ENCODE assay signal across 10 cellular contexts in the genomic region with DNA sequence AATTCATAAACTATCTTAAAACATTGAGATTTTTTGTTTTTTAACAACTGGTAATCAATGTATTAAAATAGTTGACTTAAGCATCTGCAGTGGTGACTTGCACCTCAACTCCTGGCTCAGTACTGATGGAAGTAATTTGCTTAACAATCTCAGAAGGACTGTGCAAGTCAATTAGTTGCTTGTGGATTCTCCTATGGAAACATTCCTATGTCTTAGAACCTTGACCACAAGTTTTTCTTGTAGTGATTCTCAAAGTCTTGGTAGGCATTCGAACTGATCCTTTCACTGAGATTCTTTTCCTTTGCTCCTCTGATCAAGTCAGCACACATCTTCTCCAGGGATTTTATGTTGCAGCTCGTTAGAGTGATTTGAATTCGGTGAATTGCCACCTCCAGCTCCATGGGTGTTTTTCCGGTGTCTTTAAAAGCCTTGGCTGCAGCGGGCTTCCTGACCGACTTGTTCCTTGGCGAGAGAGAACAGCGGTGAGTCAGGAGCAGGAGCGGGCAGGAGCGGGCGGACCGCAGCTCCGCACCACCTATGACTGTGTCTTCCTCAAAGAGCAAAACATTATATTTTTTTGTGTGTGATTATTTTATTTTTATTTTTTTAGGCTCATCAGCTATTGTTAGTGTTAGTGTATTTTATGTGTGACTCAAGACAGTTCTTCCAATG. TPM values are rescaled to one million over a fixed set of nuclear protein-coding genes. Genes with fewer than 3 reads are reported as not detected.
A peak's percentile ranks its signal among the peaks of the same experiment; 100 is the strongest.
DNase-seq lines count a peak whose midpoint lies in the region; ATAC-seq, FAIRE-seq and TF ChIP-seq lines count a peak whose summit lies in the region.
"Had no signal": no experiment of that assay in that cellular context is flagged by ENCODE, and none has a peak within 500 bp of the region (broad histone marks: within the 10 kb centered on the region; RNA-seq: fewer than 3 reads in every experiment).

No MANE protein-coding gene starts in this region.

- H3K4me1 Mint-ChIP-seq in activated naive CD8-positive, alpha-beta T cell (ENCODE audit: low read depth), result peaks cover 9% of the 10 kb centered on the region
- H3K4me1 Mint-ChIP-seq in activated naive CD8-positive, alpha-beta T cell treated with anti-CD3 and anti-CD28 coated beads for 36 hours, result peaks cover 16% of the 10 kb centered on the region
- H3K4me1 Mint-ChIP-seq in naive thymus-derived CD4-positive, alpha-beta T cell, result peaks cover 0 to 21% (median 0%) of the 10 kb centered on the region in 7 donors

- no peak for TF ChIP-seq POLR2A in HepG2 (IDR thresholded peaks at IDR 0.05; ENCODE audit: insufficient read depth in 1 of 2, low read depth in 2 of 2, low read length in 2 of 2)

- TF ChIP-seq RAD21 in HepG2 (CRISPR knock-in tag; IDR thresholded peaks at IDR 0.05), result no peak

- H3K27me3 ChIP-seq in HepG2 (ENCODE audit: control insufficient read depth in 1 of 2, insufficient read depth in 2 of 2, low read length in 2 of 2), result no peaks in the 10 kb centered on the region
- no peaks in the 10 kb centered on the region for H3K27me3 ChIP-seq in naive thymus-derived CD4-positive, alpha-beta T cell (ENCODE audit: control insufficient read depth in 2 of 2, insufficient read depth in 2 of 2, low read length in 2 of 2)

- WGBS in HepG2 (ENCODE audit: low lambda C conversion rate), result 95% methylated on average over 13 of the region's 13 CpGs

- no peak overlapping the region for H2AFZ ChIP-seq in HepG2 (ENCODE audit: low read length)

- POLR2A ChIA-PET in HepG2 (lab: Yijun Ruan, JAX), result interaction anchor here (1.0 to 1.4 kb wide), 3 partner anchors 11 to 19 kb away, joined by 3 to 5 read pairs (median 4); no protein-coding TSS in a partner anchor
- POLR2A ChIA-PET in naive thymus-derived CD4-positive, alpha-beta T cell (lab: Charles Lee), result no interaction called here

- H3K79me2 ChIP-seq in HepG2 (ENCODE audit: insufficient read depth, low read length), result no peaks in the 10 kb centered on the region

- no peak for TF ChIP-seq CTCF in cardiac fibroblast (IDR thresholded peaks at IDR 0.05; ENCODE audit: low read depth, low read length)
- TF ChIP-seq CTCF in HepG2 (CRISPR knock-in tag; IDR thresholded peaks at IDR 0.05), result no peak

- ATAC-seq in HepG2 (no peak), GM18867 (IDR thresholded peaks at IDR 0.05; ENCODE audit: unreplicated experiment) (no peak)
- ATAC-seq in naive thymus-derived CD4-positive, alpha-beta T cell, result no peak

- no peak for FAIRE-seq in HepG2 (lab: Jason Lieb, UNC)

- peak overlapping the region; percentile 55 for H3K27ac Mint-ChIP-seq in activated naive CD8-positive, alpha-beta T cell
- no peak overlapping the region for H3K27ac Mint-ChIP-seq in activated naive CD8-positive, alpha-beta T cell treated with anti-CD3 and anti-CD28 coated beads for 36 hours
- peak overlapping the region in 3 of 9 donors; percentile 8 to 56 (median 47) for H3K27ac Mint-ChIP-seq in naive thymus-derived CD4-positive, alpha-beta T cell

- DNase-seq in activated naive CD8-positive, alpha-beta T cell treated with anti-CD3 and anti-CD28 coated beads for 36 hours, result no peak
- DNase-seq in cardiac fibroblast (ENCODE audit: low read depth in 2 of 2) (peak; percentile 62 to 80), HepG2 (ENCODE audit: low spot score) (no peak), ureter (ENCODE audit: low spot score) (peak; percentile 61), NCI-H526 treated with DMSO at 0.1 percent for 48 hours (lab: John Stamatoyannopoulos, UW) (no peak)
- no peak for DNase-seq in naive thymus-derived CD4-positive, alpha-beta T cell
- DNase-seq: activated CD8-positive, alpha-beta memory T cell treated with anti-CD3 and anti-CD28 coated beads for 24 hours; NCI-H526 had no signal

- H3K36me3 ChIP-seq in HepG2 (replicated peaks in 1 of 2; ENCODE audit: control insufficient read depth in 1 of 2, insufficient read depth in 2 of 2, low read length in 2 of 2), result peaks cover 26 to 67% of the 10 kb centered on the region in 2 experiments
- H3K36me3 ChIP-seq in naive thymus-derived CD4-positive, alpha-beta T cell (ENCODE audit: control insufficient read depth in 2 of 3, insufficient read depth in 3 of 3, low read length in 3 of 3), result peaks cover 5 to 92% (median 37%) of the 10 kb centered on the region in 3 experiments

- no peaks in the 10 kb centered on the region for H3K27me3 Mint-ChIP-seq in activated naive CD8-positive, alpha-beta T cell
- H3K27me3 Mint-ChIP-seq in activated naive CD8-positive, alpha-beta T cell treated with anti-CD3 and anti-CD28 coated beads for 36 hours, result no peaks in the 10 kb centered on the region
- H3K27me3 Mint-ChIP-seq in naive thymus-derived CD4-positive, alpha-beta T cell, result no peaks in the 10 kb centered on the region

- BruUV-seq in HepG2 (replicated peaks; lab: Mats Ljungman, UMichigan), result no TSS peak

- CTCF ChIA-PET in HepG2 (lab: Yijun Ruan, JAX; ENCODE audit: low intra/inter-chr PET ratio, low total read pairs), result no interaction called here
- CTCF ChIA-PET in naive thymus-derived CD4-positive, alpha-beta T cell (lab: Charles Lee), result no interaction called here

- H3K4me1 ChIP-seq in HepG2 (ENCODE audit: insufficient read depth, low read length), result peaks cover 44% of the 10 kb centered on the region
- H3K4me1 ChIP-seq in naive thymus-derived CD4-positive, alpha-beta T cell (ENCODE audit: control insufficient read depth in 2 of 2, insufficient read depth in 2 of 2, low read length in 2 of 2), result no peaks in the 10 kb centered on the region

- TF ChIP-seq EP300 in HepG2 (IDR thresholded peaks at IDR 0.05; ENCODE audit: low read depth in 2 of 2, low read length in 2 of 2), result no peak
- TF ChIP-seq EP300 in HepG2 (CRISPR knock-in tag; IDR thresholded peaks at IDR 0.05; ENCODE audit: borderline replicate concordance), result no peak

- no peaks in the 10 kb centered on the region for H3K9me3 ChIP-seq in HepG2 (ENCODE audit: low read length)
- H3K9me3 ChIP-seq in naive thymus-derived CD4-positive, alpha-beta T cell (ENCODE audit: control insufficient read depth in 2 of 3, low read length in 3 of 3), result no peaks in the 10 kb centered on the region

- H3K9ac ChIP-seq in HepG2 (ENCODE audit: insufficient read depth, low read depth, low read length), result no peak overlapping the region

- H4K20me1 ChIP-seq in HepG2 (ENCODE audit: insufficient read depth, low read length), result no peaks in the 10 kb centered on the region

- H3K4me3 ChIP-seq in cardiac fibroblast (replicated peaks in 1 of 2; ENCODE audit: low read depth in 2 of 2, low read length in 2 of 2) (no peak overlapping the region), HepG2 (replicated peaks in 1 of 3; ENCODE audit: insufficient read depth in 1 of 3, low read depth in 2 of 3, low read length in 3 of 3) (no peak overlapping the region)
- no peak overlapping the region for H3K4me3 ChIP-seq in naive thymus-derived CD4-positive, alpha-beta T cell (ENCODE audit: low read length)

- in situ Hi-C loops in HepG2 (cut with HindIII; ENCODE audit: extremely low pct_ligation_motif_present, low pct_unique_long_range_greater_than_20kb), result no loop called here

- H3K27ac ChIP-seq in HepG2 (ENCODE audit: extremely low read length, insufficient read depth, low read length), result peak overlapping the region; percentile 28
- no peak overlapping the region for H3K27ac ChIP-seq in naive thymus-derived CD4-positive, alpha-beta T cell (ENCODE audit: low read depth, low read length)

- intact Hi-C loops in HepG2 (cut with micrococcal nuclease; ENCODE audit: unreplicated experiment), result loop anchor here (10.0 kb wide), 1 partner anchor 333 kb away; a partner anchor contains a TSS
- intact Hi-C loops in naive thymus-derived CD4-positive, alpha-beta T cell (cut with micrococcal nuclease), result no loop called here

- H3K36me3 Mint-ChIP-seq in activated naive CD8-positive, alpha-beta T cell, result peaks cover 18% of the 10 kb centered on the region
- peaks cover 43% of the 10 kb centered on the region for H3K36me3 Mint-ChIP-seq in activated naive CD8-positive, alpha-beta T cell treated with anti-CD3 and anti-CD28 coated beads for 36 hours
- H3K36me3 Mint-ChIP-seq in naive thymus-derived CD4-positive, alpha-beta T cell, result peaks cover 8 to 76% (median 45%) of the 10 kb centered on the region in 5 donors

- no peak overlapping the region for H3K4me2 ChIP-seq in HepG2 (ENCODE audit: low read depth, low read length)

- no peaks in the 10 kb centered on the region for H3K9me3 Mint-ChIP-seq in activated naive CD8-positive, alpha-beta T cell (ENCODE audit: low read depth)
- peaks cover under 1% of the 10 kb centered on the region for H3K9me3 Mint-ChIP-seq in activated naive CD8-positive, alpha-beta T cell treated with anti-CD3 and anti-CD28 coated beads for 36 hours
- H3K9me3 Mint-ChIP-seq in naive thymus-derived CD4-positive, alpha-beta T cell, result no peaks in the 10 kb centered on the region

- no peak overlapping the region for H3K4me3 Mint-ChIP-seq in activated naive CD8-positive, alpha-beta T cell
- no peak overlapping the region for H3K4me3 Mint-ChIP-seq in activated naive CD8-positive, alpha-beta T cell treated with anti-CD3 and anti-CD28 coated beads for 36 hours
- no peak overlapping the region for H3K4me3 Mint-ChIP-seq in naive thymus-derived CD4-positive, alpha-beta T cell

RNA-seq across cellular contexts. Expression of a gene that starts 21.1 kb away (rescaled TPM):
- 10 to 100 TPM; 36.7 to 38.3 TPM for total RNA-seq in activated naive CD8-positive, alpha-beta T cell treated with anti-CD3 and anti-CD28 coated beads for 36 hours
- total RNA-seq in HepG2 (2016; rRNA removed; fragmentation: Illumina TruSeq; extraction: Trizol) (20.0 and 23.8 TPM in 2 replicates), ureter (51.0 TPM)
- 2.1 and 2.4 TPM in 2 replicates for total RNA-seq in HepG2 (2016; cell fraction: cytosol; rRNA removed; fragmentation: Illumina TruSeq; extraction: Trizol; ENCODE audit: low read depth)
- total RNA-seq in HepG2 (2016; cell fraction: insoluble cytoplasmic fraction; rRNA removed; fragmentation: Illumina TruSeq; extraction: Trizol), result 19.2 and 20.9 TPM in 2 replicates
- total RNA-seq in HepG2 (2016; cell fraction: membrane; rRNA removed; fragmentation: Illumina TruSeq; extraction: Trizol), result 7.7 and 9.2 TPM in 2 replicates
- total RNA-seq in HepG2 (2016; cell fraction: nucleus; rRNA removed; fragmentation: Illumina TruSeq; extraction: Trizol), result 34.9 and 36.0 TPM in 2 replicates
- 18.8 and 23.4 TPM in 2 replicates for polyA plus RNA-seq in HepG2 (2011; rRNA removed)
- polyA plus RNA-seq in HepG2 (2011; cell fraction: cytosol; rRNA removed), result 13.2 and 13.8 TPM in 2 replicates
- polyA plus RNA-seq in HepG2 (2011; cell fraction: nucleus; rRNA removed), result 41.0 and 44.0 TPM in 2 replicates
- 13.8 and 14.7 TPM in 2 replicates for polyA plus RNA-seq in HepG2 (2012)
- polyA plus RNA-seq in HepG2 (2016; cell fraction: cytosol; fragmentation: Illumina TruSeq; extraction: Trizol; ENCODE audit: low read depth), result 0.90 and 0.95 TPM in 2 replicates
- 12.6 and 14.4 TPM in 2 replicates for polyA plus RNA-seq in HepG2 (2016; cell fraction: insoluble cytoplasmic fraction; fragmentation: Illumina TruSeq; extraction: Trizol; ENCODE audit: low read depth)
- 2.4 and 2.5 TPM in 2 replicates for polyA plus RNA-seq in HepG2 (2016; cell fraction: membrane; fragmentation: Illumina TruSeq; extraction: Trizol; ENCODE audit: low read depth)
- 61.7 and 65.5 TPM in 2 replicates for polyA plus RNA-seq in HepG2 (2016; cell fraction: nucleus; fragmentation: Illumina TruSeq; extraction: Trizol; ENCODE audit: insufficient read depth, low read depth)
- polyA minus RNA-seq in HepG2 (2011; rRNA and poly(A)+ RNA removed; ENCODE audit: low replicate concordance), result 60.1 and 67.3 TPM in 2 replicates
- polyA minus RNA-seq in HepG2 (2011; cell fraction: cytosol; rRNA and poly(A)+ RNA removed), result 18.8 and 19.3 TPM in 2 replicates
- 47.7 and 47.8 TPM in 2 replicates for polyA minus RNA-seq in HepG2 (2011; cell fraction: nucleus; rRNA and poly(A)+ RNA removed)
- total RNA-seq in naive thymus-derived CD4-positive, alpha-beta T cell, result 10 to 100 TPM; 27.2 to 40.6 (median 34.5) TPM
- polyA plus RNA-seq in naive thymus-derived CD4-positive, alpha-beta T cell, result 10 to 100 TPM in 1 of 2 donors, 1 to 10 TPM in 1; 8.2 to 12.6 TPM

RNA-seq across cellular contexts. Expression of a gene that starts 21.2 kb away (rescaled TPM):
- total RNA-seq in activated naive CD8-positive, alpha-beta T cell treated with anti-CD3 and anti-CD28 coated beads for 36 hours, result 1 to 10 TPM; 1.7 to 1.9 TPM
- total RNA-seq in HepG2 (2016; rRNA removed; fragmentation: Illumina TruSeq; extraction: Trizol) (2.1 TPM in 2 replicates), ureter (7.0 TPM)
- total RNA-seq in HepG2 (2016; cell fraction: cytosol; rRNA removed; fragmentation: Illumina TruSeq; extraction: Trizol; ENCODE audit: low read depth), result 0.09 and 0.61 TPM in 2 replicates
- 1.7 and 1.9 TPM in 2 replicates for total RNA-seq in HepG2 (2016; cell fraction: insoluble cytoplasmic fraction; rRNA removed; fragmentation: Illumina TruSeq; extraction: Trizol)
- 1.3 and 1.5 TPM in 2 replicates for total RNA-seq in HepG2 (2016; cell fraction: membrane; rRNA removed; fragmentation: Illumina TruSeq; extraction: Trizol)
- 1.7 and 1.9 TPM in 2 replicates for total RNA-seq in HepG2 (2016; cell fraction: nucleus; rRNA removed; fragmentation: Illumina TruSeq; extraction: Trizol)
- 1.9 and 2.9 TPM in 2 replicates for polyA plus RNA-seq in HepG2 (2011; rRNA removed)
- 1.5 and 2.1 TPM in 2 replicates for polyA plus RNA-seq in HepG2 (2011; cell fraction: cytosol; rRNA removed)
- polyA plus RNA-seq in HepG2 (2011; cell fraction: nucleus; rRNA removed), result 2.0 and 3.2 TPM in 2 replicates
- polyA plus RNA-seq in HepG2 (2012), result 1.1 and 2.0 TPM in 2 replicates
- 0.50 and 1.1 TPM in 2 replicates for polyA plus RNA-seq in HepG2 (2016; cell fraction: cytosol; fragmentation: Illumina TruSeq; extraction: Trizol; ENCODE audit: low read depth)
- 1.8 and 2.1 TPM in 2 replicates for polyA plus RNA-seq in HepG2 (2016; cell fraction: insoluble cytoplasmic fraction; fragmentation: Illumina TruSeq; extraction: Trizol; ENCODE audit: low read depth)
- 1.1 and 1.7 TPM in 2 replicates for polyA plus RNA-seq in HepG2 (2016; cell fraction: membrane; fragmentation: Illumina TruSeq; extraction: Trizol; ENCODE audit: low read depth)
- polyA plus RNA-seq in HepG2 (2016; cell fraction: nucleus; fragmentation: Illumina TruSeq; extraction: Trizol; ENCODE audit: insufficient read depth, low read depth), result 1.8 and 2.0 TPM in 2 replicates
- 5.4 and 13.9 TPM in 2 replicates for polyA minus RNA-seq in HepG2 (2011; rRNA and poly(A)+ RNA removed; ENCODE audit: low replicate concordance)
- 0.97 and 1.8 TPM in 2 replicates for polyA minus RNA-seq in HepG2 (2011; cell fraction: cytosol; rRNA and poly(A)+ RNA removed)
- polyA minus RNA-seq in HepG2 (2011; cell fraction: nucleus; rRNA and poly(A)+ RNA removed), result 8.4 and 13.9 TPM in 2 replicates
- 1 to 10 TPM; 2.3 to 7.4 (median 2.8) TPM for total RNA-seq in naive thymus-derived CD4-positive, alpha-beta T cell
- 1 to 10 TPM; 4.1 to 5.5 TPM for polyA plus RNA-seq in naive thymus-derived CD4-positive, alpha-beta T cell

Comparison
In these comparisons a context has a peak if more than half of its experiments do, and no peak if none do; other contexts are left out.
1. DNase-seq: peak in cardiac fibroblast (2 of 2) and ureter (single experiment); none in activated naive CD8-positive, alpha-beta T cell treated with anti-CD3 and anti-CD28 coated beads for 36 hours (single experiment), HepG2 (single experiment), naive thymus-derived CD4-positive, alpha-beta T cell (0 of 9) and NCI-H526 treated with DMSO at 0.1 percent for 48 hours (single experiment).